In the genomic region with DNA sequence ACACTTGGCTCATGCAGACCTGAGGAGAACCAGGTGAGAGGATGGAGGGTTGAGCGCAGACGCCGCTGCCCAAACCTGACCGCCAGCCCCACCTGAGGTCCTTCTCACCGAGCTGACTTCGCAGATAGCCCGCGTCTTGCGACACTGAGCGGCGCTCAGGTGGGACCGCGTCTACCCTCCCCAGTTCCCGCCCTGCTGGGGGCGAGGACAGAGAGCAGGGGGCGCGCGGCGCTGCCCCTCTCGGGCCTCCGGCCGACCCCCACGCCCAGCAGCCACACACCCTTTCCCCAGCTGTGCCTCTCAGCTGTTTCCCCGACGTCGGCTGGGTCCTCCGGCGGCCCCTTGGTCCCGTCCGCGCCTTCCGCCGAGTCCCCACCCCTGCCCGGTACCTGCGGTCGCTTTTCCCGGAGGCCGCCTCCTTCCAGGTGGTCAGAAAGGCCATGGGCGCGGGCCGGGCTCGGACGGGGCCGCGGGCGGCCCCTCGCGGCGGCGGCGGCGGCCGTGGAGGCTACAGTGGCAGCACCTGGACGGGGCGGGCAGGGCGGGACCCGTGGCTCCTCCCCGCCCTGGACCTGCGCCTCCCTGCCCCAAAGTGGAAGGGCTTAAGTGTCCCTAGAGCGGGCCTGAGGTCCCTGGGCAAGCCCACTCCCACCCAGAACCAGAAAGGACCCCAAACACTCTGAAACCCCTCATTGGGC, we compare ENCODE assay signal across 1 cellular context.
TF ChIP-seq lines count a peak whose summit lies in the region.

No MANE protein-coding gene starts in this region.

TF ChIP-seq in WTC11, 78 proteins besides CTCF, POLR2A, EP300 and RAD21 (continued from another document):
- TF ChIP-seq, protein P1, sequence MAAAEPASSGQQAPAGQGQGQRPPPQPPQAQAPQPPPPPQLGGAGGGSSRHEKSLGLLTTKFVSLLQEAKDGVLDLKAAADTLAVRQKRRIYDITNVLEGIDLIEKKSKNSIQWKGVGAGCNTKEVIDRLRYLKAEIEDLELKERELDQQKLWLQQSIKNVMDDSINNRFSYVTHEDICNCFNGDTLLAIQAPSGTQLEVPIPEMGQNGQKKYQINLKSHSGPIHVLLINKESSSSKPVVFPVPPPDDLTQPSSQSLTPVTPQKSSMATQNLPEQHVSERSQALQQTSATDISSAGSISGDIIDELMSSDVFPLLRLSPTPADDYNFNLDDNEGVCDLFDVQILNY (CRISPR knock-in tag; IDR thresholded peaks at IDR 0.05): 0 out of 2 replicates have a peak, but pooled peaks have one; percentile 32
- TF ChIP-seq, protein P2, sequence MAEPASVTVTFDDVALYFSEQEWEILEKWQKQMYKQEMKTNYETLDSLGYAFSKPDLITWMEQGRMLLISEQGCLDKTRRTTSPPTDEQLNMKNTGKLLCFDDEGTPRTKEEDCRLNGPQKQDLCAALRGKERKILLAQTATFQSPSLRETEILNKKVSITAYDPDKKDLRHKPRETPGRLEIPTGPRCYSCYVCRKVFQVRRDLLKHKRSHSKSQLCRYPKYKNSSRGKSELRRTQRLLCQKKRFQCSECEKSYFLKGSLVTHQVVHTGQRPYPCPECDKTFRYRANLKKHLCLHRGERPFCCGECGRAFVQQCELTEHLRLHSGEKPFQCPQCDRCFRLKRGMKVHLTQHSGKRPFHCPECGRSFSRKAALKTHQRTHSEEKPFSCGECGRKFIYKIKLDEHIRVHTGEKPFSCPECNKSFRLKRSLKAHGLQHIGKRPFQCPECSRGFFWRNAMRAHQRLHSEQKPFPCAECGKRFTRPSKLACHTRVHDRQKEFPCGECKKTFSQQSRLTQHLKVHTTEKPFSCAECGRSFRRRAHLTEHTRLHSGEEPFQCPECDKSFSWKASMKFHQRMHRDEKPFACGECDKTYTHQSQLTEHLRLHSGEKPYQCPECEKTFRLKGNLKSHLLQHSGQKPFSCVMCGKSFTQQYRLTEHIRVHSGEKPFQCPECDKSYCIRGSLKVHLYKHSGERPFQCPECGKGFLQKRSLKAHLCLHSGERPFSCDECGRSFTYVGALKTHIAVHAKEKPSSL (CRISPR knock-in tag; conservative IDR thresholded peaks at IDR 0.05): no peak
- TF ChIP-seq, protein P3, sequence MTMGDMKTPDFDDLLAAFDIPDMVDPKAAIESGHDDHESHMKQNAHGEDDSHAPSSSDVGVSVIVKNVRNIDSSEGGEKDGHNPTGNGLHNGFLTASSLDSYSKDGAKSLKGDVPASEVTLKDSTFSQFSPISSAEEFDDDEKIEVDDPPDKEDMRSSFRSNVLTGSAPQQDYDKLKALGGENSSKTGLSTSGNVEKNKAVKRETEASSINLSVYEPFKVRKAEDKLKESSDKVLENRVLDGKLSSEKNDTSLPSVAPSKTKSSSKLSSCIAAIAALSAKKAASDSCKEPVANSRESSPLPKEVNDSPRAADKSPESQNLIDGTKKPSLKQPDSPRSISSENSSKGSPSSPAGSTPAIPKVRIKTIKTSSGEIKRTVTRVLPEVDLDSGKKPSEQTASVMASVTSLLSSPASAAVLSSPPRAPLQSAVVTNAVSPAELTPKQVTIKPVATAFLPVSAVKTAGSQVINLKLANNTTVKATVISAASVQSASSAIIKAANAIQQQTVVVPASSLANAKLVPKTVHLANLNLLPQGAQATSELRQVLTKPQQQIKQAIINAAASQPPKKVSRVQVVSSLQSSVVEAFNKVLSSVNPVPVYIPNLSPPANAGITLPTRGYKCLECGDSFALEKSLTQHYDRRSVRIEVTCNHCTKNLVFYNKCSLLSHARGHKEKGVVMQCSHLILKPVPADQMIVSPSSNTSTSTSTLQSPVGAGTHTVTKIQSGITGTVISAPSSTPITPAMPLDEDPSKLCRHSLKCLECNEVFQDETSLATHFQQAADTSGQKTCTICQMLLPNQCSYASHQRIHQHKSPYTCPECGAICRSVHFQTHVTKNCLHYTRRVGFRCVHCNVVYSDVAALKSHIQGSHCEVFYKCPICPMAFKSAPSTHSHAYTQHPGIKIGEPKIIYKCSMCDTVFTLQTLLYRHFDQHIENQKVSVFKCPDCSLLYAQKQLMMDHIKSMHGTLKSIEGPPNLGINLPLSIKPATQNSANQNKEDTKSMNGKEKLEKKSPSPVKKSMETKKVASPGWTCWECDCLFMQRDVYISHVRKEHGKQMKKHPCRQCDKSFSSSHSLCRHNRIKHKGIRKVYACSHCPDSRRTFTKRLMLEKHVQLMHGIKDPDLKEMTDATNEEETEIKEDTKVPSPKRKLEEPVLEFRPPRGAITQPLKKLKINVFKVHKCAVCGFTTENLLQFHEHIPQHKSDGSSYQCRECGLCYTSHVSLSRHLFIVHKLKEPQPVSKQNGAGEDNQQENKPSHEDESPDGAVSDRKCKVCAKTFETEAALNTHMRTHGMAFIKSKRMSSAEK (CRISPR knock-in tag; IDR thresholded peaks at IDR 0.05; ENCODE audit: borderline replicate concordance): no peak
- TF ChIP-seq OVOL2 (CRISPR knock-in tag; IDR thresholded peaks at IDR 0.05; ENCODE audit: borderline replicate concordance) (no peak), SP1 (CRISPR knock-in tag; conservative IDR thresholded peaks at IDR 0.05) (no peak), TEAD4 (CRISPR knock-in tag; IDR thresholded peaks at IDR 0.05) (no peak), JAZF1 (CRISPR knock-in tag; IDR thresholded peaks at IDR 0.05) (no peak), ETV6 (CRISPR knock-in tag; IDR thresholded peaks at IDR 0.05) (peak; percentile 63; the same call in 1 of the 2 replicates), ZNF423 (CRISPR knock-in tag; IDR thresholded peaks at IDR 0.05) (no peak)
- TF ChIP-seq, protein P4, sequence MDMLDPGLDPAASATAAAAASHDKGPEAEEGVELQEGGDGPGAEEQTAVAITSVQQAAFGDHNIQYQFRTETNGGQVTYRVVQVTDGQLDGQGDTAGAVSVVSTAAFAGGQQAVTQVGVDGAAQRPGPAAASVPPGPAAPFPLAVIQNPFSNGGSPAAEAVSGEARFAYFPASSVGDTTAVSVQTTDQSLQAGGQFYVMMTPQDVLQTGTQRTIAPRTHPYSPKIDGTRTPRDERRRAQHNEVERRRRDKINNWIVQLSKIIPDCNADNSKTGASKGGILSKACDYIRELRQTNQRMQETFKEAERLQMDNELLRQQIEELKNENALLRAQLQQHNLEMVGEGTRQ (CRISPR knock-in tag; IDR thresholded peaks at IDR 0.05): no peak
- TF ChIP-seq, protein P5, sequence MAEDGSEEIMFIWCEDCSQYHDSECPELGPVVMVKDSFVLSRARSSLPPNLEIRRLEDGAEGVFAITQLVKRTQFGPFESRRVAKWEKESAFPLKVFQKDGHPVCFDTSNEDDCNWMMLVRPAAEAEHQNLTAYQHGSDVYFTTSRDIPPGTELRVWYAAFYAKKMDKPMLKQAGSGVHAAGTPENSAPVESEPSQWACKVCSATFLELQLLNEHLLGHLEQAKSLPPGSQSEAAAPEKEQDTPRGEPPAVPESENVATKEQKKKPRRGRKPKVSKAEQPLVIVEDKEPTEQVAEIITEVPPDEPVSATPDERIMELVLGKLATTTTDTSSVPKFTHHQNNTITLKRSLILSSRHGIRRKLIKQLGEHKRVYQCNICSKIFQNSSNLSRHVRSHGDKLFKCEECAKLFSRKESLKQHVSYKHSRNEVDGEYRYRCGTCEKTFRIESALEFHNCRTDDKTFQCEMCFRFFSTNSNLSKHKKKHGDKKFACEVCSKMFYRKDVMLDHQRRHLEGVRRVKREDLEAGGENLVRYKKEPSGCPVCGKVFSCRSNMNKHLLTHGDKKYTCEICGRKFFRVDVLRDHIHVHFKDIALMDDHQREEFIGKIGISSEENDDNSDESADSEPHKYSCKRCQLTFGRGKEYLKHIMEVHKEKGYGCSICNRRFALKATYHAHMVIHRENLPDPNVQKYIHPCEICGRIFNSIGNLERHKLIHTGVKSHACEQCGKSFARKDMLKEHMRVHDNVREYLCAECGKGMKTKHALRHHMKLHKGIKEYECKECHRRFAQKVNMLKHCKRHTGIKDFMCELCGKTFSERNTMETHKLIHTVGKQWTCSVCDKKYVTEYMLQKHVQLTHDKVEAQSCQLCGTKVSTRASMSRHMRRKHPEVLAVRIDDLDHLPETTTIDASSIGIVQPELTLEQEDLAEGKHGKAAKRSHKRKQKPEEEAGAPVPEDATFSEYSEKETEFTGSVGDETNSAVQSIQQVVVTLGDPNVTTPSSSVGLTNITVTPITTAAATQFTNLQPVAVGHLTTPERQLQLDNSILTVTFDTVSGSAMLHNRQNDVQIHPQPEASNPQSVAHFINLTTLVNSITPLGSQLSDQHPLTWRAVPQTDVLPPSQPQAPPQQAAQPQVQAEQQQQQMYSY (CRISPR knock-in tag; IDR thresholded peaks at IDR 0.05): no peak
- TF ChIP-seq, protein P6, sequence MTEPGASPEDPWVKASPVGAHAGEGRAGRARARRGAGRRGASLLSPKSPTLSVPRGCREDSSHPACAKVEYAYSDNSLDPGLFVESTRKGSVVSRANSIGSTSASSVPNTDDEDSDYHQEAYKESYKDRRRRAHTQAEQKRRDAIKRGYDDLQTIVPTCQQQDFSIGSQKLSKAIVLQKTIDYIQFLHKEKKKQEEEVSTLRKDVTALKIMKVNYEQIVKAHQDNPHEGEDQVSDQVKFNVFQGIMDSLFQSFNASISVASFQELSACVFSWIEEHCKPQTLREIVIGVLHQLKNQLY (CRISPR knock-in tag; IDR thresholded peaks at IDR 0.05): no peak
- TF ChIP-seq, protein P7, sequence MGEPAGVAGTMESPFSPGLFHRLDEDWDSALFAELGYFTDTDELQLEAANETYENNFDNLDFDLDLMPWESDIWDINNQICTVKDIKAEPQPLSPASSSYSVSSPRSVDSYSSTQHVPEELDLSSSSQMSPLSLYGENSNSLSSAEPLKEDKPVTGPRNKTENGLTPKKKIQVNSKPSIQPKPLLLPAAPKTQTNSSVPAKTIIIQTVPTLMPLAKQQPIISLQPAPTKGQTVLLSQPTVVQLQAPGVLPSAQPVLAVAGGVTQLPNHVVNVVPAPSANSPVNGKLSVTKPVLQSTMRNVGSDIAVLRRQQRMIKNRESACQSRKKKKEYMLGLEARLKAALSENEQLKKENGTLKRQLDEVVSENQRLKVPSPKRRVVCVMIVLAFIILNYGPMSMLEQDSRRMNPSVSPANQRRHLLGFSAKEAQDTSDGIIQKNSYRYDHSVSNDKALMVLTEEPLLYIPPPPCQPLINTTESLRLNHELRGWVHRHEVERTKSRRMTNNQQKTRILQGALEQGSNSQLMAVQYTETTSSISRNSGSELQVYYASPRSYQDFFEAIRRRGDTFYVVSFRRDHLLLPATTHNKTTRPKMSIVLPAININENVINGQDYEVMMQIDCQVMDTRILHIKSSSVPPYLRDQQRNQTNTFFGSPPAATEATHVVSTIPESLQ (CRISPR knock-in tag; IDR thresholded peaks at IDR 0.05): no peak
